Comparison of ENCODE assay signal across 1 cellular context in the genomic region with DNA sequence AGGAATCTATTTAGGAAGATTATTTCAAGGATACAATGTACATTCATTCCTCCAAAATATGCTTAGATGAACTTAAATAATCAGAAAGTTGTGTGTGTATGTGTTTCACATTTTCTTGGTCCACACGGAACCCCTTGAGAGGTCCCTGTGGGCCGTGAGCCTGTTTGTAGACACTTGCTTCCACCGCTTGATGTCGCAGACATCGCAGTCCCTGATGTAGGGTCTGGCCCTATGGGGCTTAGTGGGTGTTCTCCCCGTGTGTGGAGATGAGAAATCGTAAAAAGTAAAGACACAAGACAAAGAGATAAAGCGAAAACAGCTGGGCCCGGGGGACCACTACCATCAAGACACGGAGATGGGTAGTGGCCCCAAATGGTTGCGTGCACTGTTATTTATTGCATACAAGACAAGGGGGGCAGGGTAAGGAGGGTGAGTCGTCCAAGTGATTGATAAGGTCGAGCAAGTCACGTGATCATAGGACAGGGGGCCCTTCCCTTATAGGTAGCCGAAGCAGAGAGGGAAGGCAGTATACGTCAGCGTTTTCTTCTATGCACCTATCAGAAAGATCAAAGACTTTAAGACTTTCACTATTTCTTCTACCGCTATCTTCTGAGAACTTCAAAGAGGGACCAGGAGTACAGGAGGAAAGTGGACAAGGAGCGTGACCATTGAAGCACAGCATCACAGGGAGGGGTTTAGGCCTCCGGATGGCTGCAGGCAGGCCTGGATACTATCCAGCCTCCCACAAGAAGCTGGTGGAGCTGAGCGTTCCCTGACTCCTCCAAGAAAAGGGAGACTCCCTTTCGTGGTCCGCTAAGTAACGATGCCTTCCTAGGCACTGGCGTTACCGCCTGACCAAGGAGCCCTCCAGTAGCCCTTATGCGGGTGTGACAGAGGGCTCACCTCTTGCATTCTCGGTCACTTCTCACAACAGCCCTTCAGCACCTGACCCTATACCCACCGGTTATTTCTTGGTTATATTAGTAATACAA.
TF ChIP-seq lines count a peak whose summit lies in the region.

No MANE protein-coding gene starts in this region.

TF ChIP-seq in K562, 482 proteins besides CTCF, POLR2A, EP300 and RAD21 (continued from another document and continues in another):
- TF ChIP-seq, protein P1, sequence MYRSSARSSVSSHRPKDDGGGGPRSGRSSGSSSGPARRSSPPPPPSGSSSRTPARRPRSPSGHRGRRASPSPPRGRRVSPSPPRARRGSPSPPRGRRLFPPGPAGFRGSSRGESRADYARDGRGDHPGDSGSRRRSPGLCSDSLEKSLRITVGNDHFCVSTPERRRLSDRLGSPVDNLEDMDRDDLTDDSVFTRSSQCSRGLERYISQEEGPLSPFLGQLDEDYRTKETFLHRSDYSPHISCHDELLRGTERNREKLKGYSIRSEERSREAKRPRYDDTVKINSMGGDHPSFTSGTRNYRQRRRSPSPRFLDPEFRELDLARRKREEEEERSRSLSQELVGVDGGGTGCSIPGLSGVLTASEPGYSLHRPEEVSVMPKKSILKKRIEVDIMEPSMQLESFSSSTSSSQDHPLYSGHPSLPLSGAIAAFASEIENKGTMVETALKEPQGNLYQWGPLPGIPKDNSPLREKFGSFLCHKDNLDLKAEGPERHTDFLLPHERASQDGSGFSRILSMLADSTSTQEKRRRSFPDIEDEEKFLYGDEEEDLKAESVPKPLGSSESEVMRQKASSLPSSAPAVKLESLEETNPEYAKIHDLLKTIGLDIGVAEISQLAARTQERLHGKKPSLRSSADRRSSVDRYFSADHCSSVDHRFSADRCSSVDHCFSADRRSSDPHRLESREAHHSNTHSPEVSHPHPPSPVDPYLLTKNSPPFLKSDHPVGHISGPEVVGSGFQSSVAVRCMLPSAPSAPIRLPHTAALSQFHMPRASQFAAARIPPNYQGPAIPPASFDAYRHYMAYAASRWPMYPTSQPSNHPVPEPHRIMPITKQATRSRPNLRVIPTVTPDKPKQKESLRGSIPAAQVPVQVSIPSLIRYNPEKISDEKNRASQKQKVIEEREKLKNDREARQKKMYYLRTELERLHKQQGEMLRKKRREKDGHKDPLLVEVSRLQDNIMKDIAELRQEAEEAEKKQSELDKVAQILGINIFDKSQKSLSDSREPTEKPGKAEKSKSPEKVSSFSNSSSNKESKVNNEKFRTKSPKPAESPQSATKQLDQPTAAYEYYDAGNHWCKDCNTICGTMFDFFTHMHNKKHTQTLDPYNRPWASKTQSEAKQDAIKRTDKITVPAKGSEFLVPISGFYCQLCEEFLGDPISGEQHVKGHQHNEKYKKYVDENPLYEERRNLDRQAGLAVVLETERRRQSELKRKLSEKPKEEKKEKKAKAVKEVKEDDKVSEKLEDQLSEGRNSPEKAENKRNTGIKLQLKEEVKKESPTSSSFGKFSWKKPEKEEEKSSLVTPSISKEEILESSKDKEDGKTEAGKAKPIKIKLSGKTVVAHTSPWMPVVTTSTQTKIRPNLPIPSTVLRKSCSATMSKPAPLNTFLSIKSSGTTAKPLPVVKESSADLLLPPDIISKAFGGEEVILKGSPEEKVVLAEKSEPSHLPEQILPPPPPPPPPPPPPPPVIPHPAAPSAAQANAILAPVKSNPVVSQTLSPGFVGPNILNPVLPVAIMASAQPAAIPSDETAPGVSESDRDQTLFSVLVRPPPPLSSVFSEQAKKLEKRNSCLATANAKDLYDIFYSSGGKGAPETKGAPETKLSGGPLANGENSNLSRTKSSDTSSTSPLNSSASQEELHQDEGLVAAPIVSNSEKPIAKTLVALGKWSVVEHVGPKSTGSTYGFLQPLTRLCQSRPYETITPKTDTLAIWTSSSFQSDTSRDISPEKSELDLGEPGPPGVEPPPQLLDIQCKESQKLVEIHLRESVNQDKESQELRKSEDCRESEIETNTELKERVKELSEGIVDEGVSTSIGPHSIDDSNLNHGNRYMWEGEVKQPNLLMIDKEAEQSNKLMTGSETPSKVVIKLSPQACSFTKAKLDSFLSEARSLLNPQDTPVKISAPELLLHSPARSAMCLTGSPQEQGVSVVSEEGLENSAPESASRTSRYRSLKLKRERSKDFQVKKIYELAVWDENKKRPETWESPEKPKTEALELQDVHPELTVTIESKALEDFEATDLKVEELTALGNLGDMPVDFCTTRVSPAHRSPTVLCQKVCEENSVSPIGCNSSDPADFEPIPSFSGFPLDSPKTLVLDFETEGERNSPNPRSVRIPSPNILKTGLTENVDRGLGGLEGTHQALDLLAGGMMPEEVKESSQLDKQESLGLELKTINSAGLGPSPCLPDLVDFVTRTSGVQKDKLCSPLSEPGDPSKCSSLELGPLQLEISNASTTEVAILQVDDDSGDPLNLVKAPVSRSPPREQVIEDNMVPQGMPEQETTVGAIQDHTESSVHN (IDR thresholded peaks at IDR 0.05; ENCODE audit: borderline replicate concordance in 1 of 2, low read depth in 1 of 2): no peak
- TF ChIP-seq ZNF764 (CRISPR knock-in tag; IDR thresholded peaks at IDR 0.05; ENCODE audit: low read depth) (no peak), MTA2 (IDR thresholded peaks at IDR 0.05; ENCODE audit: low read depth) (no peak), PTBP1 (IDR thresholded peaks at IDR 0.05; ENCODE audit: low read depth, low read length) (no peak), ATF7 (IDR thresholded peaks at IDR 0.05) (peak; percentile 18; the same call in 1 of the 2 replicates), SETDB1 (IDR thresholded peaks at IDR 0.05; ENCODE audit: low read length) (no peak), ZNF830 (CRISPR knock-in tag; IDR thresholded peaks at IDR 0.05) (no peak), RFX5 (IDR thresholded peaks at IDR 0.05; ENCODE audit: low read depth, low read length) (no peak), POLR2B (IDR thresholded peaks at IDR 0.05; ENCODE audit: low read depth, partially characterized antibody) (no peak), SMARCC2 (IDR thresholded peaks at IDR 0.05; ENCODE audit: low read depth) (no peak), ZC3H4 (CRISPR knock-in tag; IDR thresholded peaks at IDR 0.05; ENCODE audit: borderline replicate concordance) (no peak), RBM22 (IDR thresholded peaks at IDR 0.05; ENCODE audit: low read depth, low read length, poor library complexity, severe bottlenecking) (no peak), CBX2 (IDR thresholded peaks at IDR 0.05; ENCODE audit: insufficient read depth, low read length, poor library complexity, severe bottlenecking) (no peak), ZBTB1 (CRISPR knock-in tag; IDR thresholded peaks at IDR 0.05; ENCODE audit: borderline replicate concordance, low read depth) (no peak), FOXJ3 (CRISPR knock-in tag; IDR thresholded peaks at IDR 0.05) (no peak), ELF1 (tag; IDR thresholded peaks at IDR 0.05) (no peak), ATF1 (CRISPR knock-in tag; IDR thresholded peaks at IDR 0.05) (no peak), ATF1 (tag; IDR thresholded peaks at IDR 0.05) (peak; percentile 37; the same call in 1 of the 2 replicates), PPARD (CRISPR knock-in tag; IDR thresholded peaks at IDR 0.05) (no peak), HNRNPL (IDR thresholded peaks at IDR 0.05; ENCODE audit: low read depth, low read length) (no peak), NFXL1 (CRISPR knock-in tag; IDR thresholded peaks at IDR 0.05) (no peak), RCOR1 (IDR thresholded peaks at IDR 0.05; ENCODE audit: borderline replicate concordance in 1 of 2, low read depth in 2 of 2, low read length in 2 of 2) (peak in 1 of 2 experiments; percentile 25; a peak in 1 of 4 replicates), ZFPM2 (CRISPR knock-in tag; IDR thresholded peaks at IDR 0.05) (no peak), ZNF212 (CRISPR knock-in tag; IDR thresholded peaks at IDR 0.05) (no peak), ZNF134 (CRISPR knock-in tag; conservative IDR thresholded peaks at IDR 0.05) (no peak), TOE1 (IDR thresholded peaks at IDR 0.05; ENCODE audit: borderline replicate concordance) (peak; percentile 98), TOE1 (CRISPR knock-in tag; IDR thresholded peaks at IDR 0.05; ENCODE audit: borderline replicate concordance, low read depth) (no peak), MAFG (tag; conservative IDR thresholded peaks at IDR 0.05) (0 out of 2 replicates have a peak, but pooled peaks have one; percentile 14), CEBPG (CRISPR knock-in tag; IDR thresholded peaks at IDR 0.05) (no peak), CEBPG (tag; conservative IDR thresholded peaks at IDR 0.05 in 1 of 2, IDR thresholded peaks at IDR 0.05 in 1 of 2) (no peak), CCAR2 (IDR thresholded peaks at IDR 0.05; ENCODE audit: low read depth, low read length) (no peak), TCF7 (IDR thresholded peaks at IDR 0.05; ENCODE audit: borderline replicate concordance) (no peak), MTA1 (IDR thresholded peaks at IDR 0.05; ENCODE audit: borderline replicate concordance) (0 out of 2 replicates have a peak, but pooled peaks have one; percentile 45), GTF2E2 (tag; IDR thresholded peaks at IDR 0.05) (no peak), ZBTB8A (IDR thresholded peaks at IDR 0.05; ENCODE audit: partially characterized antibody) (no peak), SUPT5H (IDR thresholded peaks at IDR 0.05) (no peak), CBFA2T2 (conservative IDR thresholded peaks at IDR 0.05) (peak; percentile 89)
- TF ChIP-seq, protein P2, sequence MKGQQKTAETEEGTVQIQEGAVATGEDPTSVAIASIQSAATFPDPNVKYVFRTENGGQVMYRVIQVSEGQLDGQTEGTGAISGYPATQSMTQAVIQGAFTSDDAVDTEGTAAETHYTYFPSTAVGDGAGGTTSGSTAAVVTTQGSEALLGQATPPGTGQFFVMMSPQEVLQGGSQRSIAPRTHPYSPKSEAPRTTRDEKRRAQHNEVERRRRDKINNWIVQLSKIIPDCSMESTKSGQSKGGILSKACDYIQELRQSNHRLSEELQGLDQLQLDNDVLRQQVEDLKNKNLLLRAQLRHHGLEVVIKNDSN (CRISPR knock-in tag; IDR thresholded peaks at IDR 0.05): peak; percentile 87
- TF ChIP-seq, protein P3, sequence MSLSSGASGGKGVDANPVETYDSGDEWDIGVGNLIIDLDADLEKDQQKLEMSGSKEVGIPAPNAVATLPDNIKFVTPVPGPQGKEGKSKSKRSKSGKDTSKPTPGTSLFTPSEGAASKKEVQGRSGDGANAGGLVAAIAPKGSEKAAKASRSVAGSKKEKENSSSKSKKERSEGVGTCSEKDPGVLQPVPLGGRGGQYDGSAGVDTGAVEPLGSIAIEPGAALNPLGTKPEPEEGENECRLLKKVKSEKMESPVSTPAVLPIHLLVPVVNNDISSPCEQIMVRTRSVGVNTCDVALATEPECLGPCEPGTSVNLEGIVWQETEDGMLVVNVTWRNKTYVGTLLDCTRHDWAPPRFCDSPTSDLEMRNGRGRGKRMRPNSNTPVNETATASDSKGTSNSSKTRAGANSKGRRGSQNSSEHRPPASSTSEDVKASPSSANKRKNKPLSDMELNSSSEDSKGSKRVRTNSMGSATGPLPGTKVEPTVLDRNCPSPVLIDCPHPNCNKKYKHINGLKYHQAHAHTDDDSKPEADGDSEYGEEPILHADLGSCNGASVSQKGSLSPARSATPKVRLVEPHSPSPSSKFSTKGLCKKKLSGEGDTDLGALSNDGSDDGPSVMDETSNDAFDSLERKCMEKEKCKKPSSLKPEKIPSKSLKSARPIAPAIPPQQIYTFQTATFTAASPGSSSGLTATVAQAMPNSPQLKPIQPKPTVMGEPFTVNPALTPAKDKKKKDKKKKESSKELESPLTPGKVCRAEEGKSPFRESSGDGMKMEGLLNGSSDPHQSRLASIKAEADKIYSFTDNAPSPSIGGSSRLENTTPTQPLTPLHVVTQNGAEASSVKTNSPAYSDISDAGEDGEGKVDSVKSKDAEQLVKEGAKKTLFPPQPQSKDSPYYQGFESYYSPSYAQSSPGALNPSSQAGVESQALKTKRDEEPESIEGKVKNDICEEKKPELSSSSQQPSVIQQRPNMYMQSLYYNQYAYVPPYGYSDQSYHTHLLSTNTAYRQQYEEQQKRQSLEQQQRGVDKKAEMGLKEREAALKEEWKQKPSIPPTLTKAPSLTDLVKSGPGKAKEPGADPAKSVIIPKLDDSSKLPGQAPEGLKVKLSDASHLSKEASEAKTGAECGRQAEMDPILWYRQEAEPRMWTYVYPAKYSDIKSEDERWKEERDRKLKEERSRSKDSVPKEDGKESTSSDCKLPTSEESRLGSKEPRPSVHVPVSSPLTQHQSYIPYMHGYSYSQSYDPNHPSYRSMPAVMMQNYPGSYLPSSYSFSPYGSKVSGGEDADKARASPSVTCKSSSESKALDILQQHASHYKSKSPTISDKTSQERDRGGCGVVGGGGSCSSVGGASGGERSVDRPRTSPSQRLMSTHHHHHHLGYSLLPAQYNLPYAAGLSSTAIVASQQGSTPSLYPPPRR (CRISPR knock-in tag; IDR thresholded peaks at IDR 0.05; ENCODE audit: borderline replicate concordance): no peak
- TF ChIP-seq, protein P4, sequence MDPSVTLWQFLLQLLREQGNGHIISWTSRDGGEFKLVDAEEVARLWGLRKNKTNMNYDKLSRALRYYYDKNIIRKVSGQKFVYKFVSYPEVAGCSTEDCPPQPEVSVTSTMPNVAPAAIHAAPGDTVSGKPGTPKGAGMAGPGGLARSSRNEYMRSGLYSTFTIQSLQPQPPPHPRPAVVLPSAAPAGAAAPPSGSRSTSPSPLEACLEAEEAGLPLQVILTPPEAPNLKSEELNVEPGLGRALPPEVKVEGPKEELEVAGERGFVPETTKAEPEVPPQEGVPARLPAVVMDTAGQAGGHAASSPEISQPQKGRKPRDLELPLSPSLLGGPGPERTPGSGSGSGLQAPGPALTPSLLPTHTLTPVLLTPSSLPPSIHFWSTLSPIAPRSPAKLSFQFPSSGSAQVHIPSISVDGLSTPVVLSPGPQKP (CRISPR knock-in tag; IDR thresholded peaks at IDR 0.05): no peak
- TF ChIP-seq, protein P5, sequence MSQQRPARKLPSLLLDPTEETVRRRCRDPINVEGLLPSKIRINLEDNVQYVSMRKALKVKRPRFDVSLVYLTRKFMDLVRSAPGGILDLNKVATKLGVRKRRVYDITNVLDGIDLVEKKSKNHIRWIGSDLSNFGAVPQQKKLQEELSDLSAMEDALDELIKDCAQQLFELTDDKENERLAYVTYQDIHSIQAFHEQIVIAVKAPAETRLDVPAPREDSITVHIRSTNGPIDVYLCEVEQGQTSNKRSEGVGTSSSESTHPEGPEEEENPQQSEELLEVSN (IDR thresholded peaks at IDR 0.05; ENCODE audit: borderline replicate concordance in 1 of 2, extremely low read depth in 1 of 2, insufficient read depth in 1 of 2, insufficient read length in 1 of 2, low read depth in 1 of 2, low read length in 1 of 2, poor library complexity in 1 of 2, severe bottlenecking in 1 of 2): no peak
- TF ChIP-seq, protein P6, sequence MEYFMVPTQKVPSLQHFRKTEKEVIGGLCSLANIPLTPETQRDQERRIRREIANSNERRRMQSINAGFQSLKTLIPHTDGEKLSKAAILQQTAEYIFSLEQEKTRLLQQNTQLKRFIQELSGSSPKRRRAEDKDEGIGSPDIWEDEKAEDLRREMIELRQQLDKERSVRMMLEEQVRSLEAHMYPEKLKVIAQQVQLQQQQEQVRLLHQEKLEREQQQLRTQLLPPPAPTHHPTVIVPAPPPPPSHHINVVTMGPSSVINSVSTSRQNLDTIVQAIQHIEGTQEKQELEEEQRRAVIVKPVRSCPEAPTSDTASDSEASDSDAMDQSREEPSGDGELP (CRISPR knock-in tag; IDR thresholded peaks at IDR 0.05; ENCODE audit: borderline replicate concordance): peak; percentile 63
- TF ChIP-seq, protein P7, sequence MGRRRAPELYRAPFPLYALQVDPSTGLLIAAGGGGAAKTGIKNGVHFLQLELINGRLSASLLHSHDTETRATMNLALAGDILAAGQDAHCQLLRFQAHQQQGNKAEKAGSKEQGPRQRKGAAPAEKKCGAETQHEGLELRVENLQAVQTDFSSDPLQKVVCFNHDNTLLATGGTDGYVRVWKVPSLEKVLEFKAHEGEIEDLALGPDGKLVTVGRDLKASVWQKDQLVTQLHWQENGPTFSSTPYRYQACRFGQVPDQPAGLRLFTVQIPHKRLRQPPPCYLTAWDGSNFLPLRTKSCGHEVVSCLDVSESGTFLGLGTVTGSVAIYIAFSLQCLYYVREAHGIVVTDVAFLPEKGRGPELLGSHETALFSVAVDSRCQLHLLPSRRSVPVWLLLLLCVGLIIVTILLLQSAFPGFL (CRISPR knock-in tag; IDR thresholded peaks at IDR 0.05): no peak
